In genomic region chr5:128158342-128158741, GRCh38 we compare ENCODE assay signal across 11 cellular contexts.
"Had no signal": no experiment of that assay in that cellular context is flagged by ENCODE, and none has a peak within 500 bp of the region (broad histone marks: within the 10 kb centered on the region; RNA-seq: fewer than 3 reads in every experiment).

No MANE protein-coding gene starts in this region.

- FAIRE-seq: H1, H54 had no signal

- H3K4me1 ChIP-seq: HAP-1 had no signal

- H2AFZ ChIP-seq: GM23248, GM23338 had no signal

- H3K9ac ChIP-seq: GM23248 had no signal

- H3K27ac ChIP-seq: GM23248 had no signal

- ATAC-seq: GM23338, HCT116 had no signal

- H3K4me2 ChIP-seq: GM23338 had no signal

- H3K4me3 ChIP-seq: GM23248, GM23338, HAP-1 had no signal

- H3K9me3 ChIP-seq: HAP-1 had no signal

- DNase-seq: GM23248, GOT3, H7, H9, HCEC 1CT, HFFc6 had no signal
